Comparison of ENCODE assay signal across 8 cellular contexts in genomic region chr13:80132741-80133601, GRCh38.
DNase-seq lines count a peak whose midpoint lies in the region; ATAC-seq and TF ChIP-seq lines count a peak whose summit lies in the region.

No MANE protein-coding gene starts in this region.

- no peaks in the 10 kb centered on the region; the same call in 1 of the 2 replicates for H3K27me3 Mint-ChIP-seq in HFFc6 (ENCODE audit: insufficient read depth)

- peak overlapping the region; percentile 1 for H3K4me3 ChIP-seq in astrocyte of the cerebellum (ENCODE audit: low read depth, low read length)

- no peak for TF ChIP-seq CTCF in HFFc6 (IDR thresholded peaks at IDR 0.05)
- no peak for TF ChIP-seq CTCF in astrocyte of the cerebellum (IDR thresholded peaks at IDR 0.05; ENCODE audit: low read depth, low read length, missing control alignments)

- peak overlapping the region; percentile 85 for H3K4me3 Mint-ChIP-seq in HFFc6

- H3K9me3 Mint-ChIP-seq in HFFc6, result no peaks in the 10 kb centered on the region

- ATAC-seq in sciatic nerve (peak; percentile 85), GM19452 (IDR thresholded peaks at IDR 0.05; ENCODE audit: unreplicated experiment) (no peak), HG03342 (IDR thresholded peaks at IDR 0.05; ENCODE audit: unreplicated experiment) (no peak), GM18907 (IDR thresholded peaks at IDR 0.05; ENCODE audit: unreplicated experiment) (no peak)

- intact Hi-C loops in sciatic nerve (cut with DNase I), result no loop called here

- peak overlapping the region; percentile 88 for H3K27ac Mint-ChIP-seq in HFFc6

- DNase-seq in HFFc6, result peak; percentile 31
- no peak for DNase-seq in astrocyte of the cerebellum (ENCODE audit: low read depth)
- peak in 50 of 51 donors; percentile 4 to 88 (median 54) for DNase-seq in hypothalamus (lab: John Stamatoyannopoulos, UW)
- DNase-seq in sciatic nerve (ENCODE audit: low spot score), result no peak
- DNase-seq in KG1 (lab: John Stamatoyannopoulos, UW), result no peak

- H3K4me1 Mint-ChIP-seq in HFFc6 (ENCODE audit: low read depth), result peaks cover 44% of the 10 kb centered on the region

- no peaks in the 10 kb centered on the region for H3K36me3 Mint-ChIP-seq in HFFc6 (ENCODE audit: low read depth)

- in situ Hi-C loops in astrocyte of the cerebellum (cut with HindIII; ENCODE audit: low sequenced_read_pairs), result no loop called here

Comparison
In these comparisons a context has a peak if more than half of its experiments do, and no peak if none do; other contexts are left out.
1. DNase-seq: peak in HFFc6 (single experiment) and hypothalamus (50 of 51); none in astrocyte of the cerebellum (single experiment), sciatic nerve (single experiment) and KG1 (single experiment).